3 cellular contexts compared by ENCODE assay signal in the genomic region with DNA sequence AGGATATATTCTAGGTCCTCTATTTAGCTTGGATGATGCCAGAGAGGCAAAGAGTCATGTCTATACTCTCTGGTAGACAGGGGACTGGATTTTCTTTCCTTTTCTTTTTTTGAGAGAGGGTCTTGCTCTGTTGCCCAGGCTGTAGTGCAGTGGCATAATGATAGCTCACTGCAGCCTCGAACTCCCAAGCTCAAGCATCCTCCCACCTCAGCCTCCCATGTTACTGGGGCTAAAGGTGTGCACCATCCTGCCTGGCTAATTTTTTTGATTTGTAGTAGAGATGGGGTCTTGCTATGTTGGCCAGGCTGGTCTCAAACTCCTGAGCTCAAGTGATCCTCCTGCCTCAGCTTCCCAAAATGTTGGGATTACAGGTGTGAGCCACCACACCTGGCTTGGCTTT.
A peak's percentile ranks its signal among the peaks of the same experiment; 100 is the strongest.
DNase-seq lines count a peak whose midpoint lies in the region; ATAC-seq, FAIRE-seq and TF ChIP-seq lines count a peak whose summit lies in the region.
"Not testable (repeated sequence)": the region's sequence is repeated elsewhere in the genome, so short reads cannot be mapped to it uniquely, and the experiment has no call there.

No MANE protein-coding gene starts in this region.

- H3K9me1 ChIP-seq in K562 (ENCODE audit: control insufficient read depth, insufficient read depth, low read length): not testable (repeated sequence)

- not testable (repeated sequence) for H3K9me3 ChIP-seq in HEK293 (ENCODE audit: control insufficient read depth, insufficient read depth, low read depth, low read length); K562 (replicated peaks; ENCODE audit: control insufficient read depth, insufficient read depth, low read depth, low read length)

- intact Hi-C loops in K562 (cut with micrococcal nuclease): not testable (repeated sequence)

- TF ChIP-seq EP300 in K562 (IDR thresholded peaks at IDR 0.05; ENCODE audit: low read length): not testable (repeated sequence)

- H3K4me3 Mint-ChIP-seq in WTC11: not testable (repeated sequence)

- in situ Hi-C loops in K562 (cut with MboI): not testable (repeated sequence)

- WGBS in K562 (ENCODE audit: insufficient coverage, low coverage, missing lambda C conversion rate): 0% methylated on average over 1 of the region's 1 CpG

- not testable (repeated sequence) for H3K9ac ChIP-seq in K562 (ENCODE audit: insufficient read depth in 1 of 2, low read depth in 2 of 2, low read length in 2 of 2)

- peaks cover 45% of the 10 kb centered on the region for H3K36me3 Mint-ChIP-seq in WTC11

- DNase-seq in WTC11 (ENCODE audit: low spot score); K562 (ENCODE audit: extremely low read depth in 1 of 4, low spot score in 3 of 4): not testable (repeated sequence)

- H3K9me3 Mint-ChIP-seq in WTC11: peaks cover 12% of the 10 kb centered on the region

- H3K36me3 ChIP-seq in HEK293 (ENCODE audit: control insufficient read depth in 2 of 2, insufficient read depth in 1 of 2, low read length in 2 of 2); K562 (ENCODE audit: control insufficient read depth, insufficient read depth, low read length): not testable (repeated sequence)

- not testable (repeated sequence) for TF ChIP-seq RAD21 in K562 (CRISPR knock-in tag; conservative IDR thresholded peaks at IDR 0.05 in 1 of 2, IDR thresholded peaks at IDR 0.05 in 1 of 2)

- H3K79me2 ChIP-seq in K562 (ENCODE audit: control insufficient read depth, insufficient read depth, low read length): not testable (repeated sequence)

- POLR2A ChIA-PET in HEK293 (lab: Yijun Ruan, JAX); WTC11 (lab: Charles Lee): not testable (repeated sequence)
- POLR2A ChIA-PET in K562 (lab: Yijun Ruan, JAX): interaction anchor here (0.6 kb wide), 1 partner anchor 93 kb away, joined by 7 read pairs; no protein-coding TSS in a partner anchor

- not testable (repeated sequence) for TF ChIP-seq CTCF in HEK293 (tag by site-specific recombination; IDR thresholded peaks at IDR 0.05); WTC11 (IDR thresholded peaks at IDR 0.05); K562 (IDR thresholded peaks at IDR 0.05 in 2 of 3, conservative IDR thresholded peaks at IDR 0.05 in 1 of 3; ENCODE audit: insufficient read depth in 2 of 3, low read depth in 1 of 3, low read length in 3 of 3)

- H2AFZ ChIP-seq in K562 (ENCODE audit: low read depth, low read length): not testable (repeated sequence)

- H3K4me2 ChIP-seq in K562 (ENCODE audit: insufficient read depth, low read length): not testable (repeated sequence)

- not testable (repeated sequence) for H4K20me1 ChIP-seq in K562 (replicated peaks; ENCODE audit: control insufficient read depth, insufficient read depth, low read length)

- not testable (repeated sequence) for H3K27me3 Mint-ChIP-seq in WTC11 (ENCODE audit: low read depth)

- H3K27ac ChIP-seq in HEK293 (ENCODE audit: extremely low read depth, low read depth, low read length); K562 (ENCODE audit: extremely low read depth, low read depth, low read length): not testable (repeated sequence)

- H3K4me1 ChIP-seq in HEK293 (ENCODE audit: control insufficient read depth, insufficient read depth, low read length); K562 (replicated peaks in 1 of 2; ENCODE audit: control insufficient read depth in 2 of 2, insufficient read depth in 2 of 2, low read length in 2 of 2): not testable (repeated sequence)

- ATAC-seq in WTC11, K562: not testable (repeated sequence)

- not testable (repeated sequence) for BruUV-seq in K562 (replicated peaks; lab: Mats Ljungman, UMichigan)

- not testable (repeated sequence) for H3K4me3 ChIP-seq in HEK293 (ENCODE audit: low read depth, low read length); K562

- not testable (repeated sequence) for FAIRE-seq in K562 (lab: Jason Lieb, UNC)

- H3K27me3 ChIP-seq in K562 (ENCODE audit: control insufficient read depth in 2 of 2, insufficient read depth in 2 of 2, low read length in 2 of 2): peaks cover 18 to 45% of the 10 kb centered on the region in 2 experiments; a peak in 4 of 5 replicates

- H3K4me1 Mint-ChIP-seq in WTC11: not testable (repeated sequence)

- not testable (repeated sequence) for TF ChIP-seq POLR2A in K562 (conservative IDR thresholded peaks at IDR 0.05)

- H3K27ac Mint-ChIP-seq in WTC11: not testable (repeated sequence)

- CTCF ChIA-PET in HEK293 (lab: Yijun Ruan, JAX): interaction anchor here (0.8 kb wide), 1 partner anchor 44 kb away, joined by 3 read pairs; no protein-coding TSS in a partner anchor
- CTCF ChIA-PET in WTC11 (lab: Charles Lee); K562 (lab: Yijun Ruan, JAX; ENCODE audit: low intra/inter-chr PET ratio): not testable (repeated sequence)

TF ChIP-seq in HEK293, 187 proteins besides CTCF, POLR2A, EP300 and RAD21:
- peak; percentile 80 for TF ChIP-seq ZNF121 (tag by site-specific recombination; IDR thresholded peaks at IDR 0.05)
TF ChIP-seq in HEK293: peak in this region for 1; not testable (repeated sequence) for 186.

TF ChIP-seq in WTC11, 78 proteins besides CTCF, POLR2A, EP300 and RAD21:
- TF ChIP-seq ZNF121 (CRISPR knock-in tag; IDR thresholded peaks at IDR 0.05): peak; percentile 15; the same call in 1 of the 2 replicates
TF ChIP-seq in WTC11: peak in this region for 1; not testable (repeated sequence) for 77.

TF ChIP-seq in K562, 482 proteins besides CTCF, POLR2A, EP300 and RAD21:
- TF ChIP-seq BCOR (IDR thresholded peaks at IDR 0.05): peak; percentile 54; the same call in 1 of the 2 replicates
- peak; percentile 97 for TF ChIP-seq ZNF121 (CRISPR knock-in tag; conservative IDR thresholded peaks at IDR 0.05)
